In the genomic region with DNA sequence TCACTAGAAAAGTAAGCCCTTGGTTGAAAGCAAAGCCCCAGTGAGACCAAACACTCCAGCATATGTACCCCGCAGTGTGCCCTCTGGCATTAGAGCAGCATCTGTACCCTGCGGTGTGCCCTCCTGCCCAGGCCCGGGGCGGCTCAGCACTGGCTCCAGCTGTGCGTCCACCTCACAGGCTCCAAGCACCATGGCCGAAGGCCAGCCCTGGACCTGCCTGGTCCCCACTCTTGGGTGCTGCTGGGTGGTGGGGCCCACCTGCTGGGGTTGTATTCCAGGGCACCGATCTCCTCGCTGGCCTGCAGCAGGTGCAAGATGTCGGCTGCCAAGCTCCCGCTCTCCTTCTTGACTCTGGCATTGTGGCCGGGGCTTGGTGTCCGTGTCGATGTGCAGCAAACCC, we compare ENCODE assay signal across 23 cellular contexts.
"Had no signal": no experiment of that assay in that cellular context is flagged by ENCODE, and none has a peak within 500 bp of the region (broad histone marks: within the 10 kb centered on the region; RNA-seq: fewer than 3 reads in every experiment).

No MANE protein-coding gene starts in this region.

- H3K27ac ChIP-seq: SK-N-MC, VCaP had no signal

- DNase-seq: activated CD4-positive, CD25-positive, alpha-beta regulatory T cell; activated CD8-positive, alpha-beta memory T cell treated with anti-CD3 and anti-CD28 coated beads, Interleukin-2, amount 50 U/mL, for 4 hours; activated CD8-positive, alpha-beta T cell treated with anti-CD3 and anti-CD28 coated beads for 36 hours; activated naive CD4-positive, alpha-beta T cell treated with Interleukin-2 at 50 U/mL for 16 hours; amygdala; Karpas-422; NCI-H1105 treated with DMSO at 0.1 percent for 48 hours; NCI-H1436 treated with DMSO at 0.1 percent for 48 hours; NCI-H187; NCI-H2081; NCI-H510A treated with DMSO at 0.1 percent for 48 hours; NCI-H69; NK-92 treated with Interleukin-12 subunit alpha and Interleukin-12 subunit beta, amount 100 ng/mL, for 24 hours; OCI-M1; RPMI8226; T-cell had no signal

- H3K27ac Mint-ChIP-seq: activated CD8-positive, alpha-beta T cell treated with anti-CD3 and anti-CD28 coated beads for 36 hours; activated naive CD8-positive, alpha-beta T cell; brain; T-cell had no signal

- H3K36me3 Mint-ChIP-seq: activated naive CD8-positive, alpha-beta T cell; brain; T-cell had no signal

- ATAC-seq: activated CD8-positive, alpha-beta T cell treated with anti-CD3 and anti-CD28 coated beads for 36 hours; K562; Panc1; Right ventricle myocardium inferior; T-cell had no signal

- H3K4me3 ChIP-seq: K562, SK-N-MC had no signal
